Comparison of ENCODE assay signal across 19 cellular contexts in the genomic region with DNA sequence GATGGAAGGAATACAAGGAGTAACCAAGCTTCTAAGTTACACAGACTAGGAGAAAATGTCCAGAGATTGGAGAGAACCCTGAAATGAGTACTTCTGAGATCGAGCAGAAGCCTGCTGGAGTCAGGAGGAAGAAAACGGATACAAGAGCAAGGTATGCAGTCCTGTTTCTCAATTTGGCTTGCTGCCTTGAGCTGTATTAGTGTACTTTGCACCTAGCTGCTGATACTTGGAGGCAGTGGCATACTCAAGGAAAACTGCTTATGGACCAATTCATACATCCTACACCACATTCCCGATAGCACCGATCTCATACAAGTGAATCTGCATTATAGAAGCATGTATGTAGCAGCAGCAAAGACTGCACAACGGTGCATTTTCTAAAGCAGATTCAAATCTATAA. TPM values are rescaled to one million over a fixed set of nuclear protein-coding genes. Genes with fewer than 3 reads are reported as not detected.
DNase-seq lines count a peak whose midpoint lies in the region; ATAC-seq and TF ChIP-seq lines count a peak whose summit lies in the region.
"Had no signal": no experiment of that assay in that cellular context is flagged by ENCODE, and none has a peak within 500 bp of the region (broad histone marks: within the 10 kb centered on the region; RNA-seq: fewer than 3 reads in every experiment).

No MANE protein-coding gene starts in this region.

- H3K4me3 Mint-ChIP-seq in activated CD8-positive, alpha-beta T cell treated with anti-CD3 and anti-CD28 coated beads for 36 hours, result no peak overlapping the region
- no peak overlapping the region for H3K4me3 Mint-ChIP-seq in activated CD8-positive, alpha-beta T cell treated with anti-CD3 and anti-CD28 coated beads, Interleukin-2, amount 10 ng/mL, durations not matched to agents 7 days and 5 days
- H3K4me3 Mint-ChIP-seq in stimulated activated effector memory CD8-positive, alpha-beta T cell treated with anti-CD3 and anti-CD28 coated beads, Interleukin-12 subunit alpha, Interleukin-12 subunit beta, amount 100 ng/mL, for 72 hours, result peak overlapping the region; percentile 51
- H3K4me3 Mint-ChIP-seq: activated naive CD4-positive, alpha-beta T cell treated with anti-CD3 and anti-CD28 coated beads for 36 hours; nephron had no signal

- H3K4me2 ChIP-seq in OCI-LY3 (ENCODE audit: low read length), result peak overlapping the region; percentile 58

- H3K36me3 ChIP-seq in OCI-LY3 (replicated peaks; ENCODE audit: low read depth, low read length), result peaks cover 4% of the 10 kb centered on the region
- H3K36me3 ChIP-seq: esophagus muscularis mucosa had no signal

- peaks cover 92% of the 10 kb centered on the region for H3K79me2 ChIP-seq in OCI-LY3 (ENCODE audit: low read length)

- H4K20me1 ChIP-seq in OCI-LY3 (ENCODE audit: insufficient read depth, low read length), result peaks cover 36% of the 10 kb centered on the region

- WGBS in lower leg skin, 2 donors, result 88 to 92% methylated on average over 5 of the region's 5 CpGs

- peak overlapping the region; percentile 32 for H3K27ac Mint-ChIP-seq in activated CD8-positive, alpha-beta T cell treated with anti-CD3 and anti-CD28 coated beads for 36 hours
- H3K27ac Mint-ChIP-seq in activated CD8-positive, alpha-beta T cell treated with anti-CD3 and anti-CD28 coated beads, Interleukin-2, amount 10 ng/mL, durations not matched to agents 7 days and 5 days, result no peak overlapping the region
- H3K27ac Mint-ChIP-seq in stimulated activated effector memory CD8-positive, alpha-beta T cell treated with anti-CD3 and anti-CD28 coated beads, Interleukin-12 subunit alpha, Interleukin-12 subunit beta, amount 100 ng/mL, for 72 hours, result peak overlapping the region; percentile 85
- H3K27ac Mint-ChIP-seq: activated naive CD4-positive, alpha-beta T cell treated with anti-CD3 and anti-CD28 coated beads for 36 hours; stimulated activated naive CD8-positive, alpha-beta T cell treated with anti-CD3 and anti-CD28 coated beads, Interleukin-15, amount 100 ng/mL, for 72 hours had no signal

- no peak overlapping the region for H2AFZ ChIP-seq in OCI-LY3 (ENCODE audit: low read depth, low read length)

- TF ChIP-seq CTCF in activated CD8-positive, alpha-beta T cell treated with anti-CD3 and anti-CD28 coated beads for 36 hours (IDR thresholded peaks at IDR 0.05), result no peak
- TF ChIP-seq CTCF in OCI-LY3 (IDR thresholded peaks at IDR 0.05; ENCODE audit: low read depth, low read length) (no peak), epithelial cell of proximal tubule (conservative IDR thresholded peaks at IDR 0.05; ENCODE audit: low read depth, low read length) (no peak), lower leg skin (IDR thresholded peaks at IDR 0.05) (no peak)

- no peak overlapping the region; the same call in 1 of the 2 replicates for H3K4me3 ChIP-seq in OCI-LY3 (ENCODE audit: low read length)
- no peak overlapping the region for H3K4me3 ChIP-seq in epithelial cell of proximal tubule (ENCODE audit: low read depth, low read length)
- no peak overlapping the region for H3K4me3 ChIP-seq in lower leg skin (ENCODE audit: low read depth, poor library complexity, severe bottlenecking)
- H3K4me3 ChIP-seq: esophagus muscularis mucosa had no signal

- H3K4me1 Mint-ChIP-seq in activated CD8-positive, alpha-beta T cell treated with anti-CD3 and anti-CD28 coated beads for 36 hours (ENCODE audit: low read depth), result peaks cover 84% of the 10 kb centered on the region
- peaks cover 71% of the 10 kb centered on the region for H3K4me1 Mint-ChIP-seq in activated CD8-positive, alpha-beta T cell treated with anti-CD3 and anti-CD28 coated beads, Interleukin-2, amount 10 ng/mL, durations not matched to agents 7 days and 5 days (ENCODE audit: low read depth)
- peaks cover 73% of the 10 kb centered on the region for H3K4me1 Mint-ChIP-seq in stimulated activated effector memory CD8-positive, alpha-beta T cell treated with anti-CD3 and anti-CD28 coated beads, Interleukin-12 subunit alpha, Interleukin-12 subunit beta, amount 100 ng/mL, for 72 hours

- no peak for ATAC-seq in activated CD8-positive, alpha-beta T cell treated with anti-CD3 and anti-CD28 coated beads for 36 hours
- ATAC-seq in activated CD8-positive, alpha-beta T cell treated with anti-CD3 and anti-CD28 coated beads, Interleukin-2, amount 10 ng/mL, durations not matched to agents 7 days and 5 days, result no peak
- ATAC-seq in stimulated activated effector memory CD8-positive, alpha-beta T cell treated with anti-CD3 and anti-CD28 coated beads, Interleukin-12 subunit alpha, Interleukin-12 subunit beta, amount 100 ng/mL, for 72 hours, result no peak
- ATAC-seq in GM21447 (IDR thresholded peaks at IDR 0.05; ENCODE audit: unreplicated experiment), result no peak
- ATAC-seq: stimulated activated naive CD8-positive, alpha-beta T cell treated with anti-CD3 and anti-CD28 coated beads, Interleukin-15, amount 100 ng/mL, for 72 hours had no signal

- CTCF ChIA-PET in activated CD8-positive, alpha-beta T cell treated with anti-CD3 and anti-CD28 coated beads for 36 hours (lab: Charles Lee), result interaction anchor here (1.3 kb wide), 1 partner anchor 19 kb away, joined by 4 read pairs; no protein-coding TSS in a partner anchor
- CTCF ChIA-PET in activated CD8-positive, alpha-beta T cell treated with anti-CD3 and anti-CD28 coated beads, Interleukin-2, amount 10 ng/mL, durations not matched to agents 7 days and 5 days (lab: Charles Lee), result interaction anchor here (1.7 kb wide), 2 partner anchors 10 kb away, joined by 5 read pairs; no protein-coding TSS in a partner anchor

- peaks cover 44% of the 10 kb centered on the region for H3K4me1 ChIP-seq in OCI-LY3 (ENCODE audit: low read length)

- no peaks in the 10 kb centered on the region for H3K27me3 ChIP-seq in OCI-LY3 (ENCODE audit: low read depth, low read length)
- H3K27me3 ChIP-seq: esophagus muscularis mucosa had no signal

- POLR2A ChIA-PET in activated CD8-positive, alpha-beta T cell treated with anti-CD3 and anti-CD28 coated beads for 36 hours (lab: Charles Lee), result interaction anchor here (0.5 to 1.0 kb wide), 3 partner anchors 17 to 269 kb away, joined by 3 read pairs; no protein-coding TSS in a partner anchor
- POLR2A ChIA-PET in activated CD8-positive, alpha-beta T cell treated with anti-CD3 and anti-CD28 coated beads, Interleukin-2, amount 10 ng/mL, durations not matched to agents 7 days and 5 days (lab: Charles Lee), result interaction anchor here (1.3 kb wide), 1 partner anchor 13 kb away, joined by 3 read pairs; no protein-coding TSS in a partner anchor

- peaks cover 32% of the 10 kb centered on the region for H3K36me3 Mint-ChIP-seq in activated CD8-positive, alpha-beta T cell treated with anti-CD3 and anti-CD28 coated beads for 36 hours (ENCODE audit: low read depth)
- H3K36me3 Mint-ChIP-seq in activated CD8-positive, alpha-beta T cell treated with anti-CD3 and anti-CD28 coated beads, Interleukin-2, amount 10 ng/mL, durations not matched to agents 7 days and 5 days (ENCODE audit: low read depth), result peaks cover 48% of the 10 kb centered on the region
- H3K36me3 Mint-ChIP-seq in stimulated activated effector memory CD8-positive, alpha-beta T cell treated with anti-CD3 and anti-CD28 coated beads, Interleukin-12 subunit alpha, Interleukin-12 subunit beta, amount 100 ng/mL, for 72 hours, result peaks cover 24% of the 10 kb centered on the region

- no peaks in the 10 kb centered on the region for H3K9me3 Mint-ChIP-seq in activated CD8-positive, alpha-beta T cell treated with anti-CD3 and anti-CD28 coated beads for 36 hours
- no peaks in the 10 kb centered on the region for H3K9me3 Mint-ChIP-seq in activated CD8-positive, alpha-beta T cell treated with anti-CD3 and anti-CD28 coated beads, Interleukin-2, amount 10 ng/mL, durations not matched to agents 7 days and 5 days (ENCODE audit: insufficient read depth)
- no peaks in the 10 kb centered on the region for H3K9me3 Mint-ChIP-seq in stimulated activated effector memory CD8-positive, alpha-beta T cell treated with anti-CD3 and anti-CD28 coated beads, Interleukin-12 subunit alpha, Interleukin-12 subunit beta, amount 100 ng/mL, for 72 hours
- H3K9me3 Mint-ChIP-seq: activated naive CD4-positive, alpha-beta T cell treated with anti-CD3 and anti-CD28 coated beads for 36 hours; nephron; stimulated activated naive CD8-positive, alpha-beta T cell treated with anti-CD3 and anti-CD28 coated beads, Interleukin-15, amount 100 ng/mL, for 72 hours had no signal

- H3K9me3 ChIP-seq in OCI-LY3 (ENCODE audit: insufficient read depth, low read length), result no peaks in the 10 kb centered on the region
- H3K9me3 ChIP-seq: esophagus muscularis mucosa had no signal

- no peak overlapping the region for H3K27ac ChIP-seq in OCI-LY3 (ENCODE audit: low read length)
- H3K27ac ChIP-seq: C4-2B, esophagus muscularis mucosa had no signal

- DNase-seq in activated CD8-positive, alpha-beta T cell treated with anti-CD3 and anti-CD28 coated beads for 36 hours, result no peak
- no peak for DNase-seq in activated CD8-positive, alpha-beta T cell treated with anti-CD3 and anti-CD28 coated beads, Interleukin-2, amount 10 ng/mL, durations not matched to agents 7 days and 5 days
- DNase-seq in epithelial cell of proximal tubule (ENCODE audit: low read depth) (peak; percentile 42), NCI-H748 treated with DMSO at 0.1 percent for 48 hours (lab: John Stamatoyannopoulos, UW) (no peak), lower leg skin (ENCODE audit: low spot score in 2 of 2) (no peak)
- DNase-seq in stimulated activated effector memory CD8-positive, alpha-beta T cell treated with anti-CD3 and anti-CD28 coated beads, Interleukin-12 subunit alpha, Interleukin-12 subunit beta, amount 100 ng/mL, for 72 hours (ENCODE audit: low spot score in 2 of 2), result no peak
- DNase-seq: activated naive CD4-positive, alpha-beta T cell treated with anti-CD3 and anti-CD28 coated beads for 36 hours; dermis blood vessel endothelial cell; IMR-90; NCI-H2029 treated with DMSO at 0.1 percent for 48 hours; NCI-H510A; SIG-M5; stimulated activated naive CD8-positive, alpha-beta T cell treated with anti-CD3 and anti-CD28 coated beads, Interleukin-15, amount 100 ng/mL, for 72 hours; T-helper 2 cell had no signal

- intact Hi-C loops in activated CD8-positive, alpha-beta T cell treated with anti-CD3 and anti-CD28 coated beads for 36 hours (cut with micrococcal nuclease), result no loop called here
- intact Hi-C loops in lower leg skin (cut with DNase I; ENCODE audit: low total_unique reads), result no loop called here

- no peaks in the 10 kb centered on the region for H3K27me3 Mint-ChIP-seq in activated CD8-positive, alpha-beta T cell treated with anti-CD3 and anti-CD28 coated beads for 36 hours
- no peaks in the 10 kb centered on the region for H3K27me3 Mint-ChIP-seq in activated CD8-positive, alpha-beta T cell treated with anti-CD3 and anti-CD28 coated beads, Interleukin-2, amount 10 ng/mL, durations not matched to agents 7 days and 5 days (ENCODE audit: low read depth)
- H3K27me3 Mint-ChIP-seq: stimulated activated naive CD8-positive, alpha-beta T cell treated with anti-CD3 and anti-CD28 coated beads, Interleukin-15, amount 100 ng/mL, for 72 hours had no signal

- no peak overlapping the region for H3K9ac ChIP-seq in OCI-LY3 (ENCODE audit: low read length)

- no peak for TF ChIP-seq POLR2A in lower leg skin (IDR thresholded peaks at IDR 0.05)

RNA-seq across cellular contexts. Expression of a gene that starts 14.4 kb away (rescaled TPM):
- total RNA-seq in activated CD8-positive, alpha-beta T cell treated with anti-CD3 and anti-CD28 coated beads for 36 hours, result 100 to 1,000 TPM; 108 to 115 TPM
- total RNA-seq in activated CD8-positive, alpha-beta T cell treated with anti-CD3 and anti-CD28 coated beads, Interleukin-2, amount 10 ng/mL, durations not matched to agents 7 days and 5 days, result 100 to 1,000 TPM; 154 to 164 TPM
- total RNA-seq in epithelial cell of proximal tubule (13.4 and 28.6 TPM in 2 replicates), lower leg skin (10 to 100 TPM in 1 of 4 donors, 1 to 10 TPM in 3; 2.3 to 12.4 (median 6.6) TPM)
